1 cellular context compared by ENCODE assay signal in genomic region chr14:31927348-31927826, GRCh38.
A peak's percentile ranks its signal among the peaks of the same experiment; 100 is the strongest.
TF ChIP-seq lines count a peak whose summit lies in the region.

No MANE protein-coding gene starts in this region.

TF ChIP-seq in HEK293, 187 proteins besides CTCF, POLR2A, EP300 and RAD21 (continued from another document):
- no peak for TF ChIP-seq ZBTB49 (tag by site-specific recombination; IDR thresholded peaks at IDR 0.05; ENCODE audit: low read depth)
- no peak for TF ChIP-seq ZNF214 (tag by site-specific recombination; IDR thresholded peaks at IDR 0.05; ENCODE audit: borderline replicate concordance)
- TF ChIP-seq ZFP69B (tag by site-specific recombination; IDR thresholded peaks at IDR 0.05): no peak
- TF ChIP-seq ZNF658 (tag by site-specific recombination; IDR thresholded peaks at IDR 0.05): no peak
- TF ChIP-seq REPIN1 (tag by site-specific recombination; IDR thresholded peaks at IDR 0.05; ENCODE audit: low read depth): no peak
- 0 out of 2 replicates have a peak, but pooled peaks have one; percentile 36 for TF ChIP-seq ZXDB (tag by site-specific recombination; IDR thresholded peaks at IDR 0.05)
- TF ChIP-seq, protein P1, sequence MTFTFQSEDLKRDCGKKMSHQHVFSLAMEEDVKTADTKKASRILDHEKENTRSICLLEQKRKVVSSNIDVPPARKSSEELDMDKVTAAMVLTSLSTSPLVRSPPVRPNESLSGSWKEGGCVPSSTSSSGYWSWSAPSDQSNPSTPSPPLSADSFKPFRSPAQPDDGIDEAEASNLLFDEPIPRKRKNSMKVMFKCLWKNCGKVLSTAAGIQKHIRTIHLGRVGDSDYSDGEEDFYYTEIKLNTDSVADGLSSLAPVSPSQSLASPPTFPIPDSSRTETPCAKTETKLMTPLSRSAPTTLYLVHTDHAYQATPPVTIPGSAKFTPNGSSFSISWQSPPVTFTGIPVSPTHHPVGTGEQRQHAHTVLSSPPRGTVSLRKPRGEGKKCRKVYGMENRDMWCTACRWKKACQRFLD (tag by site-specific recombination; IDR thresholded peaks at IDR 0.05): no peak
- no peak for TF ChIP-seq TSHZ1 (tag by site-specific recombination; IDR thresholded peaks at IDR 0.05; ENCODE audit: borderline replicate concordance)
- TF ChIP-seq SP7 (tag by site-specific recombination; IDR thresholded peaks at IDR 0.05): 0 out of 2 replicates have a peak, but pooled peaks have one; percentile 27
- TF ChIP-seq, protein P2, sequence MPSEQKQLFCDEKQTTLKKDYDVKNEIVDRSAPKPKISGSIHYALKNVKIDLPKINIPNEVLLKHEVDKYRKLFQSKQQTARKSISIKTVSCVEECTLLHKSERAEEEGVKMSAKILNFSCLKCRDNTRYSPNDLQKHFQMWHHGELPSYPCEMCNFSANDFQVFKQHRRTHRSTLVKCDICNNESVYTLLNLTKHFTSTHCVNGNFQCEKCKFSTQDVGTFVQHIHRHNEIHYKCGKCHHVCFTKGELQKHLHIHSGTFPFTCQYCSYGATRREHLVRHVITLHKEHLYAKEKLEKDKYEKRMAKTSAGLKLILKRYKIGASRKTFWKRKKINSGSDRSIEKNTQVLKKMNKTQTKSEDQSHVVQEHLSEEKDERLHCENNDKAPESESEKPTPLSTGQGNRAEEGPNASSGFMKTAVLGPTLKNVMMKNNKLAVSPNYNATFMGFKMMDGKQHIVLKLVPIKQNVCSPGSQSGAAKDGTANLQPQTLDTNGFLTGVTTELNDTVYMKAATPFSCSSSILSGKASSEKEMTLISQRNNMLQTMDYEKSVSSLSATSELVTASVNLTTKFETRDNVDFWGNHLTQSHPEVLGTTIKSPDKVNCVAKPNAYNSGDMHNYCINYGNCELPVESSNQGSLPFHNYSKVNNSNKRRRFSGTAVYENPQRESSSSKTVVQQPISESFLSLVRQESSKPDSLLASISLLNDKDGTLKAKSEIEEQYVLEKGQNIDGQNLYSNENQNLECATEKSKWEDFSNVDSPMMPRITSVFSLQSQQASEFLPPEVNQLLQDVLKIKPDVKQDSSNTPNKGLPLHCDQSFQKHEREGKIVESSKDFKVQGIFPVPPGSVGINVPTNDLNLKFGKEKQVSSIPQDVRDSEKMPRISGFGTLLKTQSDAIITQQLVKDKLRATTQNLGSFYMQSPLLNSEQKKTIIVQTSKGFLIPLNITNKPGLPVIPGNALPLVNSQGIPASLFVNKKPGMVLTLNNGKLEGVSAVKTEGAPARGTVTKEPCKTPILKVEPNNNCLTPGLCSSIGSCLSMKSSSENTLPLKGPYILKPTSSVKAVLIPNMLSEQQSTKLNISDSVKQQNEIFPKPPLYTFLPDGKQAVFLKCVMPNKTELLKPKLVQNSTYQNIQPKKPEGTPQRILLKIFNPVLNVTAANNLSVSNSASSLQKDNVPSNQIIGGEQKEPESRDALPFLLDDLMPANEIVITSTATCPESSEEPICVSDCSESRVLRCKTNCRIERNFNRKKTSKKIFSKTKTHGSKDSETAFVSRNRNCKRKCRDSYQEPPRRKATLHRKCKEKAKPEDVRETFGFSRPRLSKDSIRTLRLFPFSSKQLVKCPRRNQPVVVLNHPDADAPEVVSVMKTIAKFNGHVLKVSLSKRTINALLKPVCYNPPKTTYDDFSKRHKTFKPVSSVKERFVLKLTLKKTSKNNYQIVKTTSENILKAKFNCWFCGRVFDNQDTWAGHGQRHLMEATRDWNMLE (tag by site-specific recombination; conservative IDR thresholded peaks at IDR 0.05; ENCODE audit: low read depth): peak; percentile 37; the same call in 1 of the 2 replicates
- no peak for TF ChIP-seq ZNF266 (tag by site-specific recombination; IDR thresholded peaks at IDR 0.05; ENCODE audit: low read depth)
- TF ChIP-seq ZNF114 (tag by site-specific recombination; IDR thresholded peaks at IDR 0.05): no peak
- TF ChIP-seq, protein P3, sequence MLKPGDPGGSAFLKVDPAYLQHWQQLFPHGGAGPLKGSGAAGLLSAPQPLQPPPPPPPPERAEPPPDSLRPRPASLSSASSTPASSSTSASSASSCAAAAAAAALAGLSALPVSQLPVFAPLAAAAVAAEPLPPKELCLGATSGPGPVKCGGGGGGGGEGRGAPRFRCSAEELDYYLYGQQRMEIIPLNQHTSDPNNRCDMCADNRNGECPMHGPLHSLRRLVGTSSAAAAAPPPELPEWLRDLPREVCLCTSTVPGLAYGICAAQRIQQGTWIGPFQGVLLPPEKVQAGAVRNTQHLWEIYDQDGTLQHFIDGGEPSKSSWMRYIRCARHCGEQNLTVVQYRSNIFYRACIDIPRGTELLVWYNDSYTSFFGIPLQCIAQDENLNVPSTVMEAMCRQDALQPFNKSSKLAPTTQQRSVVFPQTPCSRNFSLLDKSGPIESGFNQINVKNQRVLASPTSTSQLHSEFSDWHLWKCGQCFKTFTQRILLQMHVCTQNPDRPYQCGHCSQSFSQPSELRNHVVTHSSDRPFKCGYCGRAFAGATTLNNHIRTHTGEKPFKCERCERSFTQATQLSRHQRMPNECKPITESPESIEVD (tag by site-specific recombination; IDR thresholded peaks at IDR 0.05): no peak
